ENCODE assay signal across 11 cellular contexts in the genomic region with DNA sequence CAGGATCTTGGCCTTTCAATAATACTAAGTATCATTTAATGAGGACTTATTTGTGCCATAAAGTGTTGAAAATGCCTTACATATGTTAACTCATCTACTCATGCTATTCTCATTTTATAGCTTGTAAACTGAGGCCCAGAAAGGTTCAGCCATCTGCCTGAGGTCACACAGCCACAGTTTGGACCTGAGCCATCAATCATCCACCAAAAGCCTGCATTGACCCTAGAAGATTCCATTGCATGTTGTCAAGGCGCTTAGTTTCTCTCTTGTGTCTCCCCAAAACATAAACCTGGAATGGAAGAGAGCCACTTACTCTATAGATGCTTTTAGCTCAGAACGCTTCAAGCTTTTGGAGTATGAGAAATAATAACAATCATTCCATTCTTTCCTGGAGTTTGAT.
"Had no signal": no experiment of that assay in that cellular context is flagged by ENCODE, and none has a peak within 500 bp of the region (broad histone marks: within the 10 kb centered on the region; RNA-seq: fewer than 3 reads in every experiment).

No MANE protein-coding gene starts in this region.

- H3K36me3 ChIP-seq: HAP-1 had no signal

- FAIRE-seq: H1, H54 had no signal

- H3K4me1 ChIP-seq: HAP-1 had no signal

- H3K9ac ChIP-seq: GM23248 had no signal

- ATAC-seq: GM23338, HCT116 had no signal

- H3K4me3 ChIP-seq: GM23248, GM23338, HAP-1 had no signal

- H3K9me3 ChIP-seq: HAP-1 had no signal

- H3K27ac ChIP-seq: GM23248 had no signal

- DNase-seq: GM23248, GOT3, H7, H9, HCEC 1CT, HFFc6 had no signal

- H3K4me2 ChIP-seq: GM23338 had no signal

- H2AFZ ChIP-seq: GM23248, GM23338 had no signal
